25 cellular contexts compared by ENCODE assay signal in genomic region chr10:16009736-16010259, GRCh38.
"Had no signal": no experiment of that assay in that cellular context is flagged by ENCODE, and none has a peak within 500 bp of the region (broad histone marks: within the 10 kb centered on the region; RNA-seq: fewer than 3 reads in every experiment).

No MANE protein-coding gene starts in this region.

- H3K4me3 ChIP-seq: hepatocyte, lower lobe of right lung, neural progenitor cell, psoas muscle, right atrium auricular region, right lobe of liver, suprapubic skin, thoracic aorta, tibial artery, upper lobe of right lung had no signal

- H3K4me2 ChIP-seq: hepatocyte, neural progenitor cell had no signal

- DNase-seq: islet precursor cell; lower lobe of right lung; mesendoderm; naive B cell; natural killer cell; nephron progenitor cell; occipital lobe; psoas muscle; right lobe of liver; stimulated activated CD4-positive, alpha-beta T cell treated with anti-CD3 and anti-CD28 coated beads, Interleukin-12 subunit alpha, Interleukin-12 subunit beta, amount 100 ng/mL, for 4 hours; stimulated activated CD4-positive, alpha-beta T cell treated with anti-CD3 and anti-CD28 coated beads, Interleukin-15, amount 100 ng/mL, for 24 hours; stimulated activated CD4-positive, alpha-beta T cell treated with anti-CD3 and anti-CD28 coated beads, Interleukin-2, amount 100 ng/mL, for 24 hours; stimulated activated CD4-positive, alpha-beta T cell treated with anti-CD3 and anti-CD28 coated beads, Interleukin-4, amount 100 ng/mL, for 1 hour; stimulated activated naive CD4-positive, alpha-beta T cell; tibial artery; trophoblast cell; upper lobe of right lung had no signal

- H3K27ac ChIP-seq: hepatocyte, lower lobe of right lung, neural progenitor cell, neutrophil, parathyroid adenoma, psoas muscle, right atrium auricular region, right lobe of liver, suprapubic skin, thoracic aorta, tibial artery, upper lobe of right lung had no signal

- H3K9me3 ChIP-seq: lower lobe of right lung, neutrophil, right lobe of liver, suprapubic skin, thoracic aorta, tibial artery, upper lobe of right lung had no signal

- ATAC-seq: left lobe of liver, natural killer cell, psoas muscle, right lobe of liver, upper lobe of right lung had no signal

- H3K27me3 ChIP-seq: hepatocyte, neural progenitor cell, neutrophil, right atrium auricular region, right lobe of liver, suprapubic skin, tibial artery, upper lobe of right lung had no signal

- H3K9ac ChIP-seq: neural progenitor cell, parathyroid adenoma had no signal

- H3K4me1 ChIP-seq: lower lobe of right lung, neural progenitor cell, parathyroid adenoma, psoas muscle, right atrium auricular region, right lobe of liver, suprapubic skin, tibial artery, upper lobe of right lung had no signal

- H2AFZ ChIP-seq: hepatocyte, neural progenitor cell, parathyroid adenoma had no signal

- H3K36me3 ChIP-seq: lower lobe of right lung, neural progenitor cell, neutrophil, right atrium auricular region, right lobe of liver, suprapubic skin, thoracic aorta, tibial artery, upper lobe of right lung had no signal

- H3K79me2 ChIP-seq: hepatocyte, parathyroid adenoma had no signal
